Comparison of ENCODE assay signal across 9 cellular contexts in the genomic region with DNA sequence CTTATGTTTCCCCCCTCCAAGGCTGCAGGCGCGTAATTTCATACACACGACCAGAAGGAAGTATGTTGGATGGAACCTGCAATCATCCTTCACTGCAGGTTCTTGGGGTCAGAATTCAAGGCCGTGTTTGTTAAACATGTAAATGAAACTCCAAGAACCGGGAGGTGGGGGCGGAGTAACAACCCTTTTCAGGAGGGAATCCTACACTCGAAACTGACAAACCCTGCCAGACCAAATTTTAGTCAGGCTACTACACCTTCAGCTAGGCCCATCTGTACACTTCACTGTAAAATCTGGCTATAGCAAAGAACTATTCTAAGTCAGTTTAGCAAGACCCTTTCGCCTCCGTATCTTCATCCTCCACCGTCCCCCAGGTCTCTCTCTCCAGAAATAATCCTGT. TPM values are rescaled to one million over a fixed set of nuclear protein-coding genes. Genes with fewer than 3 reads are reported as not detected.
DNase-seq lines count a peak whose midpoint lies in the region; ATAC-seq and TF ChIP-seq lines count a peak whose summit lies in the region.
"Had no signal": no experiment of that assay in that cellular context is flagged by ENCODE, and none has a peak within 500 bp of the region (broad histone marks: within the 10 kb centered on the region; RNA-seq: fewer than 3 reads in every experiment).

No MANE protein-coding gene starts in this region.

- no peak overlapping the region for H3K27ac ChIP-seq in BLaER1
- H3K27ac ChIP-seq in KMS-11 = no peak overlapping the region

- H3K4me1 ChIP-seq in BLaER1 (peaks cover 11% of the 10 kb centered on the region), KMS-11 (ENCODE audit: low read depth, poor library complexity, severe bottlenecking) (peaks cover 3% of the 10 kb centered on the region)

- H3K4me3 ChIP-seq in BLaER1 = peak overlapping the region; percentile 91
- H3K4me3 ChIP-seq in KMS-11 (IDR thresholded peaks at IDR 0.05; ENCODE audit: insufficient read depth, low read depth, low read length) = no peak overlapping the region

- peak overlapping the region; percentile 62 for H3K27ac Mint-ChIP-seq in chondrocyte (ENCODE audit: unreplicated experiment)
- H3K27ac Mint-ChIP-seq in natural killer cell treated with Interleukin-12 subunit alpha and Interleukin-12 subunit beta and Interleukin-15 and Interleukin-18, amount 100 ng/mL, for 72 hours = peak overlapping the region in 1 of 2 donors; percentile 91

- H3K36me3 ChIP-seq in BLaER1 = peaks cover 32% of the 10 kb centered on the region
- no peaks in the 10 kb centered on the region for H3K36me3 ChIP-seq in KMS-11 (ENCODE audit: insufficient read depth)

- no peak for DNase-seq in chondrocyte (ENCODE audit: low spot score)
- no peak for DNase-seq in natural killer cell treated with Interleukin-12 subunit alpha and Interleukin-12 subunit beta and Interleukin-15 and Interleukin-18, amount 100 ng/mL, for 72 hours (ENCODE audit: low spot score)
- DNase-seq in HUDEP-2 (lab: John Stamatoyannopoulos, UW; ENCODE audit: unreplicated experiment in 76 of 76) = no peak
- no peak for DNase-seq in AG20443 (ENCODE audit: low spot score)
- no peak for DNase-seq in NCI-H2171 (lab: John Stamatoyannopoulos, UW)
- DNase-seq: islet precursor cell had no signal

- H2AFZ ChIP-seq in KMS-11 (ENCODE audit: low read depth) = no peak overlapping the region

- TF ChIP-seq CTCF in KMS-11 (conservative IDR thresholded peaks at IDR 0.05; ENCODE audit: low read depth, low read length) (no peak), chondrocyte (IDR thresholded peaks at IDR 0.05) (no peak)

- no peaks in the 10 kb centered on the region for H3K79me2 ChIP-seq in KMS-11 (ENCODE audit: insufficient read depth, low read depth)

- H3K9me3 ChIP-seq in BLaER1 = peaks cover 34% of the 10 kb centered on the region

- no peaks in the 10 kb centered on the region for H3K9me3 Mint-ChIP-seq in chondrocyte (ENCODE audit: low read depth)
- H3K9me3 Mint-ChIP-seq in natural killer cell treated with Interleukin-12 subunit alpha and Interleukin-12 subunit beta and Interleukin-15 and Interleukin-18, amount 100 ng/mL, for 72 hours = no peaks in the 10 kb centered on the region

- H3K9ac ChIP-seq in BLaER1 = peak overlapping the region; percentile 87
- no peak overlapping the region for H3K9ac ChIP-seq in KMS-11

- H4K20me1 ChIP-seq in BLaER1 (no peaks in the 10 kb centered on the region), KMS-11 (ENCODE audit: insufficient read depth) (no peaks in the 10 kb centered on the region)

- H3K27me3 ChIP-seq in BLaER1 = no peaks in the 10 kb centered on the region
- H3K27me3 ChIP-seq in KMS-11 (ENCODE audit: insufficient read depth, low read depth) = no peaks in the 10 kb centered on the region

- peak overlapping the region; percentile 90 for H3K4me2 ChIP-seq in BLaER1
- peak overlapping the region; percentile 63; the same call in 1 of the 2 replicates for H3K4me2 ChIP-seq in KMS-11

- H3K4me3 Mint-ChIP-seq in chondrocyte (ENCODE audit: unreplicated experiment) = peak overlapping the region; percentile 92
- H3K4me3 Mint-ChIP-seq in natural killer cell treated with Interleukin-12 subunit alpha and Interleukin-12 subunit beta and Interleukin-15 and Interleukin-18, amount 100 ng/mL, for 72 hours = peak overlapping the region; percentile 91

- H3K4me1 Mint-ChIP-seq in chondrocyte (ENCODE audit: low read depth) = peaks cover 14% of the 10 kb centered on the region
- peaks cover 9 to 10% of the 10 kb centered on the region in 2 donors for H3K4me1 Mint-ChIP-seq in natural killer cell treated with Interleukin-12 subunit alpha and Interleukin-12 subunit beta and Interleukin-15 and Interleukin-18, amount 100 ng/mL, for 72 hours (ENCODE audit: low read depth in 2 of 2)

- ATAC-seq in natural killer cell treated with Interleukin-12 subunit alpha and Interleukin-12 subunit beta and Interleukin-15 and Interleukin-18, amount 100 ng/mL, for 72 hours = no peak
- ATAC-seq in HG03159 (IDR thresholded peaks at IDR 0.05; ENCODE audit: unreplicated experiment) = no peak

- no peaks in the 10 kb centered on the region for H3K27me3 Mint-ChIP-seq in chondrocyte (ENCODE audit: low read depth)
- H3K27me3 Mint-ChIP-seq in natural killer cell treated with Interleukin-12 subunit alpha and Interleukin-12 subunit beta and Interleukin-15 and Interleukin-18, amount 100 ng/mL, for 72 hours = no peaks in the 10 kb centered on the region

- H3K36me3 Mint-ChIP-seq in chondrocyte (ENCODE audit: low read depth) = peaks cover 4% of the 10 kb centered on the region
- H3K36me3 Mint-ChIP-seq in natural killer cell treated with Interleukin-12 subunit alpha and Interleukin-12 subunit beta and Interleukin-15 and Interleukin-18, amount 100 ng/mL, for 72 hours = no peaks in the 10 kb centered on the region

RNA-seq across cellular contexts. Expression of a gene that starts 1.2 kb away (rescaled TPM):
- total RNA-seq in chondrocyte = 5.5 to 9.2 TPM (median 6.8 TPM) in 3 replicates
- total RNA-seq in natural killer cell treated with Interleukin-12 subunit alpha and Interleukin-12 subunit beta and Interleukin-15 and Interleukin-18, amount 100 ng/mL, for 72 hours = 1 to 10 TPM; 5.6 to 7.8 TPM
